In genomic region chr16:85557976-85558589, GRCh38 we compare ENCODE assay signal across 8 cellular contexts. TPM values are rescaled to one million over a fixed set of nuclear protein-coding genes. Genes with fewer than 3 reads are reported as not detected.
DNase-seq lines count a peak whose midpoint lies in the region; ATAC-seq and TF ChIP-seq lines count a peak whose summit lies in the region.

No MANE protein-coding gene starts in this region.

- H3K27ac ChIP-seq in ascending aorta (peak overlapping the region; percentile 72 to 89), liver (ENCODE audit: low read depth in 1 of 2, low read length in 2 of 2) (peak overlapping the region; percentile 97 to 99)

- no peaks in the 10 kb centered on the region for H3K9me3 ChIP-seq in ascending aorta
- H3K9me3 ChIP-seq in liver (ENCODE audit: control insufficient read depth in 4 of 4, low read length in 3 of 4) = no peaks in the 10 kb centered on the region

- no peaks in the 10 kb centered on the region for H3K27me3 ChIP-seq in ascending aorta
- no peaks in the 10 kb centered on the region for H3K27me3 ChIP-seq in liver (ENCODE audit: control insufficient read depth in 4 of 4, insufficient read depth in 4 of 4, low read length in 3 of 4)

- intact Hi-C loops in ascending aorta (cut with DNase I) = loop anchor here (5.0 kb wide), 1 partner anchor 186 kb away; no protein-coding TSS in a partner anchor

- no peak for TF ChIP-seq RAD21 in liver (IDR thresholded peaks at IDR 0.05)

- peak overlapping the region; percentile 61 to 94 for H3K9ac ChIP-seq in liver (ENCODE audit: low read depth in 1 of 2, low read length in 2 of 2)

- TF ChIP-seq CTCF in ascending aorta (IDR thresholded peaks at IDR 0.05) (no peak), liver (IDR thresholded peaks at IDR 0.05; ENCODE audit: low read depth, low read length, missing input control) (no peak)

- H3K4me1 ChIP-seq in ascending aorta (peaks cover 0 to 13% of the 10 kb centered on the region in 2 donors), liver (ENCODE audit: control insufficient read depth in 4 of 4, insufficient read depth in 4 of 4, low read length in 3 of 4) (peaks cover 20 to 69% (median 56%) of the 10 kb centered on the region in 4 donors)

- DNase-seq in DMS79 treated with DMSO at 0.1 percent for 48 hours (lab: John Stamatoyannopoulos, UW) = peak; percentile 77
- peak; percentile 40 for DNase-seq in NCI-H1105 (lab: John Stamatoyannopoulos, UW)
- no peak for DNase-seq in ascending aorta (ENCODE audit: low spot score in 2 of 2)
- no peak for DNase-seq in T-helper 9 cell
- DNase-seq in nucleus accumbens (lab: John Stamatoyannopoulos, UW) = no peak
- DNase-seq in cerebellar nuclear complex (lab: John Stamatoyannopoulos, UW) = no peak

- H3K4me3 ChIP-seq in ascending aorta (peak overlapping the region; percentile 76 to 96), liver (ENCODE audit: low read depth in 1 of 3, low read length in 3 of 3) (peak overlapping the region; percentile 6 to 95 (median 79))

- WGBS in liver = 7% methylated on average over 12 of the region's 12 CpGs

- H3K36me3 ChIP-seq in ascending aorta (no peaks in the 10 kb centered on the region), liver (ENCODE audit: control insufficient read depth in 4 of 4, insufficient read depth in 3 of 4, low read depth in 1 of 4, low read length in 3 of 4) (no peaks in the 10 kb centered on the region)

- ATAC-seq in HG02970 (IDR thresholded peaks at IDR 0.05; ENCODE audit: low FRiP score, unreplicated experiment) = no peak

TF ChIP-seq in liver, 16 proteins besides CTCF, POLR2A, EP300 and RAD21:
- TF ChIP-seq HNF4G (IDR thresholded peaks at IDR 0.05) (no peak), ZBTB33 (IDR thresholded peaks at IDR 0.05) (no peak), EGR1 (IDR thresholded peaks at IDR 0.05; ENCODE audit: low read depth in 2 of 2) (no peak), GABPA (IDR thresholded peaks at IDR 0.05 in 1 of 2, conservative IDR thresholded peaks at IDR 0.05 in 1 of 2) (no peak), FOXA2 (IDR thresholded peaks at IDR 0.05) (peak; percentile 66), SP1 (IDR thresholded peaks at IDR 0.05) (no peak), MAX (IDR thresholded peaks at IDR 0.05) (no peak), RXRA (IDR thresholded peaks at IDR 0.05) (no peak), YY1 (IDR thresholded peaks at IDR 0.05) (peak; percentile 44), JUND (IDR thresholded peaks at IDR 0.05) (no peak), HNF4A (conservative IDR thresholded peaks at IDR 0.05) (no peak), FOXA1 (IDR thresholded peaks at IDR 0.05) (peak; percentile 25), ATF3 (IDR thresholded peaks at IDR 0.05) (no peak)

RNA-seq across cellular contexts. Expression of gene GSE1, which starts 55.0 kb away (rescaled TPM):
- total RNA-seq in ascending aorta (120 TPM), liver (10 to 100 TPM; 35.9 to 37.7 TPM)
- 10 to 100 TPM in 1 of 2 donors, 1 to 10 TPM in 1; 9.9 to 14.4 TPM for polyA plus RNA-seq in liver

Comparison
In these comparisons a context has a peak if more than half of its experiments do, and no peak if none do; other contexts are left out.
1. DNase-seq: peak in DMS79 treated with DMSO at 0.1 percent for 48 hours (single experiment) and NCI-H1105 (single experiment); none in ascending aorta (0 of 2), T-helper 9 cell (single experiment), nucleus accumbens (0 of 56) and cerebellar nuclear complex (0 of 2).